In the genomic region with DNA sequence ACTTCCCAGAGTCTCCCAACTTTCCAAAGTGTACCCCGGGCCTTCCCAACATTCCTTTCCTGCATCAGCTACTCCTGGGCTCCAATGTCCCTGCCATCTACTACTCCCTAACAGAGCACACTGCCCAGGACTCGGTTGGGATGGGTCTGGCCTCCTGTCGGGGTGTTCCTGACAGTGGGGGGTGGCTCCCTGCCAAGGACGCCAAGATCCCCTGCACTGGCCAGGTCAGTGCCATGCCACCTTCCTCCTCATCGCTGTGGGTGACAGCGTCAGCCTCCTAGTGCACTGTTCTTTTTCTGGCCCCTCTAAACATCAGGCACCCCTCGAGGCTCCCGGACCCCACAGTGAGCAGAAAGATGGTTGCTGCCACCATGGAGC, we compare ENCODE assay signal across 1 cellular context.
TF ChIP-seq lines count a peak whose summit lies in the region.

No MANE protein-coding gene starts in this region.

TF ChIP-seq in HepG2, 621 proteins besides CTCF, POLR2A, EP300 and RAD21:
- TF ChIP-seq ZNF841 (CRISPR knock-in tag; IDR thresholded peaks at IDR 0.05; ENCODE audit: borderline replicate concordance) (no peak), ZNF550 (CRISPR knock-in tag; IDR thresholded peaks at IDR 0.05; ENCODE audit: borderline replicate concordance) (no peak), RBAK (CRISPR knock-in tag; IDR thresholded peaks at IDR 0.05) (no peak), ZNF530 (CRISPR knock-in tag; IDR thresholded peaks at IDR 0.05; ENCODE audit: low read depth) (no peak), ZNF296 (CRISPR knock-in tag; conservative IDR thresholded peaks at IDR 0.05) (no peak), ZBTB20 (CRISPR knock-in tag; IDR thresholded peaks at IDR 0.05; ENCODE audit: borderline replicate concordance, low read depth) (no peak), KAT2B (IDR thresholded peaks at IDR 0.05; ENCODE audit: borderline replicate concordance, low read depth, low read length) (no peak), FOXM1 (CRISPR knock-in tag; IDR thresholded peaks at IDR 0.05) (no peak), PTBP1 (IDR thresholded peaks at IDR 0.05; ENCODE audit: low read depth, low read length, poor library complexity, severe bottlenecking) (no peak), TBL1XR1 (IDR thresholded peaks at IDR 0.05; ENCODE audit: borderline replicate concordance, low read length, partially characterized antibody) (no peak), DMAP1 (CRISPR knock-in tag; IDR thresholded peaks at IDR 0.05) (no peak), ZNF605 (CRISPR knock-in tag; IDR thresholded peaks at IDR 0.05) (no peak), FOXA3 (CRISPR knock-in tag; IDR thresholded peaks at IDR 0.05) (no peak), ZNF777 (CRISPR knock-in tag; IDR thresholded peaks at IDR 0.05) (no peak), YEATS2 (CRISPR knock-in tag; IDR thresholded peaks at IDR 0.05; ENCODE audit: borderline replicate concordance) (no peak), CBFB (CRISPR knock-in tag; IDR thresholded peaks at IDR 0.05) (no peak), NFKBIZ (CRISPR knock-in tag; IDR thresholded peaks at IDR 0.05) (no peak), ATM (IDR thresholded peaks at IDR 0.05; ENCODE audit: borderline replicate concordance) (no peak), ARNT (IDR thresholded peaks at IDR 0.05) (no peak), ATF7-NPFF (CRISPR knock-in tag; IDR thresholded peaks at IDR 0.05; ENCODE audit: low read depth) (no peak), ZNF737 (CRISPR knock-in tag; IDR thresholded peaks at IDR 0.05; ENCODE audit: borderline replicate concordance) (no peak), NFIC (IDR thresholded peaks at IDR 0.05; ENCODE audit: low read length) (no peak), ZFP37 (CRISPR knock-in tag; IDR thresholded peaks at IDR 0.05; ENCODE audit: borderline replicate concordance) (no peak), NKX3-1 (CRISPR knock-in tag; IDR thresholded peaks at IDR 0.05) (no peak), HOXA9 (CRISPR knock-in tag; IDR thresholded peaks at IDR 0.05; ENCODE audit: borderline replicate concordance) (0 out of 2 replicates have a peak, but pooled peaks have one; percentile 41), ZNF615 (CRISPR knock-in tag; IDR thresholded peaks at IDR 0.05; ENCODE audit: borderline replicate concordance) (no peak), ZMYM4 (CRISPR knock-in tag; IDR thresholded peaks at IDR 0.05) (no peak), ZNF558 (CRISPR knock-in tag; IDR thresholded peaks at IDR 0.05; ENCODE audit: borderline replicate concordance) (no peak), ZFX (CRISPR knock-in tag; IDR thresholded peaks at IDR 0.05; ENCODE audit: low read depth) (peak; percentile 15; the same call in 1 of the 2 replicates), ZFP41 (CRISPR knock-in tag; IDR thresholded peaks at IDR 0.05; ENCODE audit: borderline replicate concordance) (no peak), HOXA5 (CRISPR knock-in tag; IDR thresholded peaks at IDR 0.05) (no peak), RFXANK (CRISPR knock-in tag; IDR thresholded peaks at IDR 0.05) (no peak)
- TF ChIP-seq, protein P1, sequence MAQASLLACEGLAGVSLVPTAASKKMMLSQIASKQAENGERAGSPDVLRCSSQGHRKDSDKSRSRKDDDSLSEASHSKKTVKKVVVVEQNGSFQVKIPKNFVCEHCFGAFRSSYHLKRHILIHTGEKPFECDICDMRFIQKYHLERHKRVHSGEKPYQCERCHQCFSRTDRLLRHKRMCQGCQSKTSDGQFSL (CRISPR knock-in tag; IDR thresholded peaks at IDR 0.05): no peak
- TF ChIP-seq, protein P2, sequence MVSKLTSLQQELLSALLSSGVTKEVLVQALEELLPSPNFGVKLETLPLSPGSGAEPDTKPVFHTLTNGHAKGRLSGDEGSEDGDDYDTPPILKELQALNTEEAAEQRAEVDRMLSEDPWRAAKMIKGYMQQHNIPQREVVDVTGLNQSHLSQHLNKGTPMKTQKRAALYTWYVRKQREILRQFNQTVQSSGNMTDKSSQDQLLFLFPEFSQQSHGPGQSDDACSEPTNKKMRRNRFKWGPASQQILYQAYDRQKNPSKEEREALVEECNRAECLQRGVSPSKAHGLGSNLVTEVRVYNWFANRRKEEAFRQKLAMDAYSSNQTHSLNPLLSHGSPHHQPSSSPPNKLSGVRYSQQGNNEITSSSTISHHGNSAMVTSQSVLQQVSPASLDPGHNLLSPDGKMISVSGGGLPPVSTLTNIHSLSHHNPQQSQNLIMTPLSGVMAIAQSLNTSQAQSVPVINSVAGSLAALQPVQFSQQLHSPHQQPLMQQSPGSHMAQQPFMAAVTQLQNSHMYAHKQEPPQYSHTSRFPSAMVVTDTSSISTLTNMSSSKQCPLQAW (CRISPR knock-in tag; IDR thresholded peaks at IDR 0.05): no peak
- TF ChIP-seq, protein P3, sequence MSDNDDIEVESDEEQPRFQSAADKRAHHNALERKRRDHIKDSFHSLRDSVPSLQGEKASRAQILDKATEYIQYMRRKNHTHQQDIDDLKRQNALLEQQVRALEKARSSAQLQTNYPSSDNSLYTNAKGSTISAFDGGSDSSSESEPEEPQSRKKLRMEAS (IDR thresholded peaks at IDR 0.05): 0 out of 2 replicates have a peak, but pooled peaks have one; percentile 2
- TF ChIP-seq, protein P4, sequence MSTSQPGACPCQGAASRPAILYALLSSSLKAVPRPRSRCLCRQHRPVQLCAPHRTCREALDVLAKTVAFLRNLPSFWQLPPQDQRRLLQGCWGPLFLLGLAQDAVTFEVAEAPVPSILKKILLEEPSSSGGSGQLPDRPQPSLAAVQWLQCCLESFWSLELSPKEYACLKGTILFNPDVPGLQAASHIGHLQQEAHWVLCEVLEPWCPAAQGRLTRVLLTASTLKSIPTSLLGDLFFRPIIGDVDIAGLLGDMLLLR (CRISPR knock-in tag; IDR thresholded peaks at IDR 0.05): peak; percentile 38; the same call in 1 of the 2 replicates
- TF ChIP-seq, protein P5, sequence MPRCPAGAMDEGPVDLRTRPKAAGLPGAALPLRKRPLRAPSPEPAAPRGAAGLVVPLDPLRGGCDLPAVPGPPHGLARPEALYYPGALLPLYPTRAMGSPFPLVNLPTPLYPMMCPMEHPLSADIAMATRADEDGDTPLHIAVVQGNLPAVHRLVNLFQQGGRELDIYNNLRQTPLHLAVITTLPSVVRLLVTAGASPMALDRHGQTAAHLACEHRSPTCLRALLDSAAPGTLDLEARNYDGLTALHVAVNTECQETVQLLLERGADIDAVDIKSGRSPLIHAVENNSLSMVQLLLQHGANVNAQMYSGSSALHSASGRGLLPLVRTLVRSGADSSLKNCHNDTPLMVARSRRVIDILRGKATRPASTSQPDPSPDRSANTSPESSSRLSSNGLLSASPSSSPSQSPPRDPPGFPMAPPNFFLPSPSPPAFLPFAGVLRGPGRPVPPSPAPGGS (CRISPR knock-in tag; IDR thresholded peaks at IDR 0.05): 0 out of 2 replicates have a peak, but pooled peaks have one; percentile 2
- TF ChIP-seq, protein P6, sequence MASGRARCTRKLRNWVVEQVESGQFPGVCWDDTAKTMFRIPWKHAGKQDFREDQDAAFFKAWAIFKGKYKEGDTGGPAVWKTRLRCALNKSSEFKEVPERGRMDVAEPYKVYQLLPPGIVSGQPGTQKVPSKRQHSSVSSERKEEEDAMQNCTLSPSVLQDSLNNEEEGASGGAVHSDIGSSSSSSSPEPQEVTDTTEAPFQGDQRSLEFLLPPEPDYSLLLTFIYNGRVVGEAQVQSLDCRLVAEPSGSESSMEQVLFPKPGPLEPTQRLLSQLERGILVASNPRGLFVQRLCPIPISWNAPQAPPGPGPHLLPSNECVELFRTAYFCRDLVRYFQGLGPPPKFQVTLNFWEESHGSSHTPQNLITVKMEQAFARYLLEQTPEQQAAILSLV (CRISPR knock-in tag; IDR thresholded peaks at IDR 0.05; ENCODE audit: borderline replicate concordance): no peak
- TF ChIP-seq, protein P7, sequence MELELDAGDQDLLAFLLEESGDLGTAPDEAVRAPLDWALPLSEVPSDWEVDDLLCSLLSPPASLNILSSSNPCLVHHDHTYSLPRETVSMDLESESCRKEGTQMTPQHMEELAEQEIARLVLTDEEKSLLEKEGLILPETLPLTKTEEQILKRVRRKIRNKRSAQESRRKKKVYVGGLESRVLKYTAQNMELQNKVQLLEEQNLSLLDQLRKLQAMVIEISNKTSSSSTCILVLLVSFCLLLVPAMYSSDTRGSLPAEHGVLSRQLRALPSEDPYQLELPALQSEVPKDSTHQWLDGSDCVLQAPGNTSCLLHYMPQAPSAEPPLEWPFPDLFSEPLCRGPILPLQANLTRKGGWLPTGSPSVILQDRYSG (CRISPR knock-in tag; IDR thresholded peaks at IDR 0.05): no peak
- TF ChIP-seq, protein P8, sequence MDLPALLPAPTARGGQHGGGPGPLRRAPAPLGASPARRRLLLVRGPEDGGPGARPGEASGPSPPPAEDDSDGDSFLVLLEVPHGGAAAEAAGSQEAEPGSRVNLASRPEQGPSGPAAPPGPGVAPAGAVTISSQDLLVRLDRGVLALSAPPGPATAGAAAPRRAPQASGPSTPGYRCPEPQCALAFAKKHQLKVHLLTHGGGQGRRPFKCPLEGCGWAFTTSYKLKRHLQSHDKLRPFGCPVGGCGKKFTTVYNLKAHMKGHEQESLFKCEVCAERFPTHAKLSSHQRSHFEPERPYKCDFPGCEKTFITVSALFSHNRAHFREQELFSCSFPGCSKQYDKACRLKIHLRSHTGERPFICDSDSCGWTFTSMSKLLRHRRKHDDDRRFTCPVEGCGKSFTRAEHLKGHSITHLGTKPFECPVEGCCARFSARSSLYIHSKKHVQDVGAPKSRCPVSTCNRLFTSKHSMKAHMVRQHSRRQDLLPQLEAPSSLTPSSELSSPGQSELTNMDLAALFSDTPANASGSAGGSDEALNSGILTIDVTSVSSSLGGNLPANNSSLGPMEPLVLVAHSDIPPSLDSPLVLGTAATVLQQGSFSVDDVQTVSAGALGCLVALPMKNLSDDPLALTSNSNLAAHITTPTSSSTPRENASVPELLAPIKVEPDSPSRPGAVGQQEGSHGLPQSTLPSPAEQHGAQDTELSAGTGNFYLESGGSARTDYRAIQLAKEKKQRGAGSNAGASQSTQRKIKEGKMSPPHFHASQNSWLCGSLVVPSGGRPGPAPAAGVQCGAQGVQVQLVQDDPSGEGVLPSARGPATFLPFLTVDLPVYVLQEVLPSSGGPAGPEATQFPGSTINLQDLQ (CRISPR knock-in tag; IDR thresholded peaks at IDR 0.05): no peak
- TF ChIP-seq, protein P9, sequence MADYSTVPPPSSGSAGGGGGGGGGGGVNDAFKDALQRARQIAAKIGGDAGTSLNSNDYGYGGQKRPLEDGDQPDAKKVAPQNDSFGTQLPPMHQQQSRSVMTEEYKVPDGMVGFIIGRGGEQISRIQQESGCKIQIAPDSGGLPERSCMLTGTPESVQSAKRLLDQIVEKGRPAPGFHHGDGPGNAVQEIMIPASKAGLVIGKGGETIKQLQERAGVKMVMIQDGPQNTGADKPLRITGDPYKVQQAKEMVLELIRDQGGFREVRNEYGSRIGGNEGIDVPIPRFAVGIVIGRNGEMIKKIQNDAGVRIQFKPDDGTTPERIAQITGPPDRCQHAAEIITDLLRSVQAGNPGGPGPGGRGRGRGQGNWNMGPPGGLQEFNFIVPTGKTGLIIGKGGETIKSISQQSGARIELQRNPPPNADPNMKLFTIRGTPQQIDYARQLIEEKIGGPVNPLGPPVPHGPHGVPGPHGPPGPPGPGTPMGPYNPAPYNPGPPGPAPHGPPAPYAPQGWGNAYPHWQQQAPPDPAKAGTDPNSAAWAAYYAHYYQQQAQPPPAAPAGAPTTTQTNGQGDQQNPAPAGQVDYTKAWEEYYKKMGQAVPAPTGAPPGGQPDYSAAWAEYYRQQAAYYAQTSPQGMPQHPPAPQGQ (CRISPR knock-in tag; IDR thresholded peaks at IDR 0.05; ENCODE audit: borderline replicate concordance): no peak
- TF ChIP-seq, protein P10, sequence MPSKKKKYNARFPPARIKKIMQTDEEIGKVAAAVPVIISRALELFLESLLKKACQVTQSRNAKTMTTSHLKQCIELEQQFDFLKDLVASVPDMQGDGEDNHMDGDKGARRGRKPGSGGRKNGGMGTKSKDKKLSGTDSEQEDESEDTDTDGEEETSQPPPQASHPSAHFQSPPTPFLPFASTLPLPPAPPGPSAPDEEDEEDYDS (CRISPR knock-in tag; IDR thresholded peaks at IDR 0.05): no peak
